In genomic region chr14:69773571-69774276, GRCh38 we compare ENCODE assay signal across 31 cellular contexts. TPM values are rescaled to one million over a fixed set of nuclear protein-coding genes. Genes with fewer than 3 reads are reported as not detected.
DNase-seq lines count a peak whose midpoint lies in the region; ATAC-seq, FAIRE-seq and TF ChIP-seq lines count a peak whose summit lies in the region.
"Had no signal": no experiment of that assay in that cellular context is flagged by ENCODE, and none has a peak within 500 bp of the region (broad histone marks: within the 10 kb centered on the region; RNA-seq: fewer than 3 reads in every experiment).

No MANE protein-coding gene starts in this region.

- H2BK5ac ChIP-seq in neuronal stem cell (ENCODE audit: low read length) = no peak overlapping the region

- no peak overlapping the region for H3K4ac ChIP-seq in neuronal stem cell (ENCODE audit: low read length)

- intact Hi-C loops in left ventricle myocardium superior (cut with micrococcal nuclease) = no loop called here
- intact Hi-C loops in Right ventricle myocardium superior (cut with DNase I) = no loop called here

- H3K4me2 ChIP-seq in neuronal stem cell (ENCODE audit: insufficient read depth, low read length, poor library complexity, severe bottlenecking) = no peak overlapping the region

- peaks cover 72% of the 10 kb centered on the region for H3K4me1 Mint-ChIP-seq in activated CD8-positive, alpha-beta T cell treated with anti-CD3 and anti-CD28 coated beads, Interleukin-2, amount 10 ng/mL, durations not matched to agents 7 days and 5 days (ENCODE audit: low read depth)
- H3K4me1 Mint-ChIP-seq in memory B cell = peaks cover 25% of the 10 kb centered on the region

- H2BK15ac ChIP-seq in neuronal stem cell (ENCODE audit: low read length) = no peak overlapping the region

- no peak overlapping the region for H3K27ac ChIP-seq in neuronal stem cell (replicated peaks; ENCODE audit: low read length)
- H3K27ac ChIP-seq: parathyroid adenoma, SK-N-MC, testis had no signal

- DNase-seq in left ventricle myocardium superior = no peak
- no peak for DNase-seq in Right ventricle myocardium superior
- no peak for DNase-seq in activated CD8-positive, alpha-beta T cell treated with anti-CD3 and anti-CD28 coated beads, Interleukin-2, amount 10 ng/mL, durations not matched to agents 7 days and 5 days
- DNase-seq in memory B cell (ENCODE audit: low spot score in 2 of 2) = no peak
- DNase-seq in stimulated activated CD4-positive, alpha-beta T cell treated with anti-CD3 and anti-CD28 coated beads, Interleukin-4, amount 100 ng/mL, for 4 hours = no peak
- no peak for DNase-seq in cerebellar cortex (ENCODE audit: low spot score)
- DNase-seq in GM12892 (ENCODE audit: insufficient read length) = no peak
- no peak for DNase-seq in neuronal stem cell (ENCODE audit: low spot score)
- DNase-seq: activated B cell treated with CpG ODN at 0.5 μM for 24 hours; activated effector memory CD4-positive, alpha-beta T cell treated with anti-CD3 and anti-CD28 coated beads, Interleukin-2, amount 50 U/mL, for 16 hours; anterior cingulate cortex; DMS153; GOT3; Kasumi-1; NCI-H1092 treated with DMSO at 0.1 percent for 48 hours; NCI-H2029 treated with DMSO at 0.1 percent for 48 hours; NCI-H446; testis had no signal

- peaks cover 3 to 5% of the 10 kb centered on the region in 2 donors for H3K4me1 ChIP-seq in neuronal stem cell (ENCODE audit: control insufficient read depth in 2 of 2, insufficient read depth in 1 of 2, low read depth in 1 of 2, low read length in 2 of 2)

- no peaks in the 10 kb centered on the region for H3K27me3 Mint-ChIP-seq in activated CD8-positive, alpha-beta T cell treated with anti-CD3 and anti-CD28 coated beads, Interleukin-2, amount 10 ng/mL, durations not matched to agents 7 days and 5 days (ENCODE audit: low read depth)
- no peaks in the 10 kb centered on the region for H3K27me3 Mint-ChIP-seq in memory B cell
- H3K27me3 Mint-ChIP-seq: activated B cell treated with CpG ODN at 0.5 μM for 24 hours; stimulated activated memory B cell treated with anti-CD40 and anti-IgM and Interleukin-4, amounts not matched to agents 10 μg/mL and 1 μg/mL and 100 μg/mL, for 72 hours had no signal

- no peak overlapping the region for H3K4me3 ChIP-seq in neuronal stem cell (ENCODE audit: low read length in 2 of 2)
- H3K4me3 ChIP-seq: right lobe of liver, SK-N-MC, testis had no signal

- peaks cover 43 to 100% of the 10 kb centered on the region in 2 donors for H3K36me3 ChIP-seq in neuronal stem cell (replicated peaks in 1 of 2; ENCODE audit: control insufficient read depth in 2 of 2, insufficient read depth in 2 of 2, low read length in 2 of 2)

- ATAC-seq in left ventricle myocardium superior = peak; percentile 8
- ATAC-seq in Right ventricle myocardium superior (ENCODE audit: poor library complexity) = no peak
- peak; percentile 17 for ATAC-seq in activated CD8-positive, alpha-beta T cell treated with anti-CD3 and anti-CD28 coated beads, Interleukin-2, amount 10 ng/mL, durations not matched to agents 7 days and 5 days
- ATAC-seq in memory B cell (ENCODE audit: low read depth) = peak; percentile 25
- ATAC-seq: esophagus mucosa; stimulated activated memory B cell treated with anti-CD40 and anti-IgM and Interleukin-4, amounts not matched to agents 10 μg/mL and 1 μg/mL and 100 μg/mL, for 72 hours had no signal

- H2AK5ac ChIP-seq in neuronal stem cell (ENCODE audit: low read depth, low read length) = no peak overlapping the region

- no peak overlapping the region for H3K14ac ChIP-seq in neuronal stem cell (ENCODE audit: low read length)

- peaks cover 90% of the 10 kb centered on the region for H3K36me3 Mint-ChIP-seq in activated CD8-positive, alpha-beta T cell treated with anti-CD3 and anti-CD28 coated beads, Interleukin-2, amount 10 ng/mL, durations not matched to agents 7 days and 5 days (ENCODE audit: low read depth)
- H3K36me3 Mint-ChIP-seq in memory B cell = peaks cover 56% of the 10 kb centered on the region

- H4K91ac ChIP-seq in neuronal stem cell (ENCODE audit: low read depth, low read length, poor library complexity) = no peak overlapping the region

- no peak overlapping the region for H3K4me3 Mint-ChIP-seq in activated CD8-positive, alpha-beta T cell treated with anti-CD3 and anti-CD28 coated beads, Interleukin-2, amount 10 ng/mL, durations not matched to agents 7 days and 5 days
- no peak overlapping the region for H3K4me3 Mint-ChIP-seq in memory B cell
- H3K4me3 Mint-ChIP-seq: activated B cell treated with CpG ODN at 0.5 μM for 24 hours; stimulated activated memory B cell treated with anti-CD40 and anti-IgM and Interleukin-4, amounts not matched to agents 10 μg/mL and 1 μg/mL and 100 μg/mL, for 72 hours had no signal

- no peak overlapping the region for H2BK12ac ChIP-seq in neuronal stem cell (ENCODE audit: low read length)

- no peaks in the 10 kb centered on the region for H3K27me3 ChIP-seq in neuronal stem cell (ENCODE audit: control insufficient read depth in 3 of 3, insufficient read depth in 3 of 3, low read depth in 1 of 3, low read length in 3 of 3)
- H3K27me3 ChIP-seq: right lobe of liver, testis had no signal

- no peaks in the 10 kb centered on the region for H3K9me3 ChIP-seq in neuronal stem cell (replicated peaks in 1 of 2; ENCODE audit: control insufficient read depth in 2 of 2, insufficient read depth in 1 of 2, low read depth in 1 of 2, low read length in 2 of 2)
- H3K9me3 ChIP-seq: right lobe of liver, testis had no signal

- H2BK120ac ChIP-seq in neuronal stem cell (ENCODE audit: low read depth, low read length) = no peak overlapping the region

- H3K9me3 Mint-ChIP-seq in activated CD8-positive, alpha-beta T cell treated with anti-CD3 and anti-CD28 coated beads, Interleukin-2, amount 10 ng/mL, durations not matched to agents 7 days and 5 days (ENCODE audit: insufficient read depth) = no peaks in the 10 kb centered on the region
- H3K9me3 Mint-ChIP-seq in memory B cell = no peaks in the 10 kb centered on the region
- H3K9me3 Mint-ChIP-seq: activated B cell treated with CpG ODN at 0.5 μM for 24 hours; CD4-positive, CD25-positive, alpha-beta regulatory T cell; stimulated activated memory B cell treated with anti-CD40 and anti-IgM and Interleukin-4, amounts not matched to agents 10 μg/mL and 1 μg/mL and 100 μg/mL, for 72 hours had no signal

- no peak overlapping the region for H3K9ac ChIP-seq in neuronal stem cell (ENCODE audit: low read depth, low read length, poor library complexity)
- H3K9ac ChIP-seq: parathyroid adenoma had no signal

- CTCF ChIA-PET in activated CD8-positive, alpha-beta T cell treated with anti-CD3 and anti-CD28 coated beads, Interleukin-2, amount 10 ng/mL, durations not matched to agents 7 days and 5 days (lab: Charles Lee) = interaction anchor here (1.0 to 1.5 kb wide), 4 partner anchors 43 to 200 kb away, joined by 3 read pairs; no protein-coding TSS in a partner anchor

- no peak; the same call in none of the 2 replicates for TF ChIP-seq POLR2A in GM12892 (IDR thresholded peaks at IDR 0.05; ENCODE audit: low read depth, low read length)

- H4K8ac ChIP-seq in neuronal stem cell (ENCODE audit: low read depth, low read length) = no peak overlapping the region

- peaks cover 4% of the 10 kb centered on the region for H3K79me1 ChIP-seq in neuronal stem cell (ENCODE audit: low read depth, low read length)

- POLR2A ChIA-PET in activated CD8-positive, alpha-beta T cell treated with anti-CD3 and anti-CD28 coated beads, Interleukin-2, amount 10 ng/mL, durations not matched to agents 7 days and 5 days (lab: Charles Lee) = interaction anchor here (0.9 kb wide), 1 partner anchor 11 kb away, joined by 3 read pairs; no protein-coding TSS in a partner anchor

- H3K18ac ChIP-seq in neuronal stem cell (ENCODE audit: low read length) = no peak overlapping the region

- no peak overlapping the region for H3K27ac Mint-ChIP-seq in activated CD8-positive, alpha-beta T cell treated with anti-CD3 and anti-CD28 coated beads, Interleukin-2, amount 10 ng/mL, durations not matched to agents 7 days and 5 days
- H3K27ac Mint-ChIP-seq in memory B cell = no peak overlapping the region
- H3K27ac Mint-ChIP-seq: activated B cell treated with CpG ODN at 0.5 μM for 24 hours; stimulated activated memory B cell treated with anti-CD40 and anti-IgM and Interleukin-4, amounts not matched to agents 10 μg/mL and 1 μg/mL and 100 μg/mL, for 72 hours had no signal

- no peak overlapping the region for H3K23ac ChIP-seq in neuronal stem cell (ENCODE audit: low read depth, low read length, poor library complexity)

- WGBS in neuronal stem cell (ENCODE audit: extremely low coverage in 2 of 2, insufficient read length in 2 of 2, insufficient replicate concordance in 1 of 2), 2 donors = no CpG with 5 or more reads among the region's 7 CpGs

- H2AFZ ChIP-seq in neuronal stem cell (ENCODE audit: low read length) = no peak overlapping the region
- H2AFZ ChIP-seq: parathyroid adenoma had no signal

- FAIRE-seq in GM12892 (lab: Jason Lieb, UNC) = no peak
- FAIRE-seq: frontal cortex, G401.6 had no signal

RNA-seq across cellular contexts. Expression of gene SRSF5, which starts 6.8 kb away (rescaled TPM):
- total RNA-seq in left ventricle myocardium superior (156 TPM), Right ventricle myocardium superior (134 TPM)
- total RNA-seq in activated CD8-positive, alpha-beta T cell treated with anti-CD3 and anti-CD28 coated beads, Interleukin-2, amount 10 ng/mL, durations not matched to agents 7 days and 5 days = 100 to 1,000 TPM; 283 to 301 TPM
- polyA plus RNA-seq in GM12892 (2012; ENCODE audit: missing spikeins) = 342 TPM
- 359 TPM for polyA plus RNA-seq in neuronal stem cell (2013, experiment 1 of 2)
- polyA plus RNA-seq in neuronal stem cell (2013, experiment 2 of 2) = 362 TPM

RNA-seq across cellular contexts. Expression of gene SLC10A1, which starts 23.3 kb away (rescaled TPM):
- total RNA-seq in left ventricle myocardium superior (not detected), Right ventricle myocardium superior (not detected)
- total RNA-seq in activated CD8-positive, alpha-beta T cell treated with anti-CD3 and anti-CD28 coated beads, Interleukin-2, amount 10 ng/mL, durations not matched to agents 7 days and 5 days = not detected
- polyA plus RNA-seq in GM12892 (2012; ENCODE audit: missing spikeins) = 0.13 TPM
- polyA plus RNA-seq in neuronal stem cell (2013, experiment 1 of 2) = not detected
- polyA plus RNA-seq in neuronal stem cell (2013, experiment 2 of 2) = not detected
- total RNA-seq: activated B cell treated with CpG ODN at 0.5 μM for 24 hours; cardiac septum; CD4-positive, CD25-positive, alpha-beta regulatory T cell; esophagus mucosa; frontal cortex; kidney epithelial cell; lung microvascular endothelial cell; myocyte; RPMI7951; testis had no signal
